8 cellular contexts compared by ENCODE assay signal in genomic region chr7:115230882-115231508, GRCh38.
DNase-seq lines count a peak whose midpoint lies in the region; ATAC-seq, FAIRE-seq and TF ChIP-seq lines count a peak whose summit lies in the region.

No MANE protein-coding gene starts in this region.

- H3K4me1 ChIP-seq in astrocyte (ENCODE audit: insufficient read depth, low read length) = peaks cover 29% of the 10 kb centered on the region

- H3K9ac ChIP-seq in astrocyte (ENCODE audit: low read length) = peak overlapping the region; percentile 72

- H3K36me3 Mint-ChIP-seq in astrocyte (ENCODE audit: low read depth, unreplicated experiment) (no peaks in the 10 kb centered on the region), mesothelial cell of epicardium (peaks cover 9% of the 10 kb centered on the region)

- no peaks in the 10 kb centered on the region for H4K20me1 ChIP-seq in astrocyte (ENCODE audit: insufficient read depth, low read length)

- no peaks in the 10 kb centered on the region for H3K79me2 ChIP-seq in astrocyte (ENCODE audit: insufficient read depth, low read length)

- DNase-seq in Caki2 (ENCODE audit: low read depth) (peak; percentile 89), H54 (ENCODE audit: insufficient read length, low spot score) (peak; percentile 19), NCI-H1105 treated with DMSO at 0.1 percent for 48 hours (lab: John Stamatoyannopoulos, UW) (peak; percentile 92), astrocyte (ENCODE audit: low read depth) (peak; percentile 97), mesothelial cell of epicardium (ENCODE audit: low spot score in 2 of 2, unreplicated experiment in 2 of 2) (no peak), WERI-Rb-1 (no peak)

- no peaks in the 10 kb centered on the region for H3K9me3 ChIP-seq in astrocyte (ENCODE audit: insufficient read depth, low read depth, low read length)
- H3K9me3 ChIP-seq in WERI-Rb-1 (ENCODE audit: severe bottlenecking) = peaks cover 10% of the 10 kb centered on the region

- H3K27ac ChIP-seq in astrocyte (ENCODE audit: low read depth, low read length) = peak overlapping the region; percentile 95
- no peak overlapping the region for H3K27ac ChIP-seq in WERI-Rb-1

- peak overlapping the region; percentile 41 for H2AFZ ChIP-seq in astrocyte (ENCODE audit: low read depth, low read length)

- H3K27ac Mint-ChIP-seq in astrocyte (ENCODE audit: unreplicated experiment) (peak overlapping the region; percentile 98), mesothelial cell of epicardium (peak overlapping the region; percentile 66)

- H3K36me3 ChIP-seq in astrocyte (ENCODE audit: insufficient read depth, low read length) (no peaks in the 10 kb centered on the region), WERI-Rb-1 (no peaks in the 10 kb centered on the region)

- TF ChIP-seq POLR2A in H54 (IDR thresholded peaks at IDR 0.05; ENCODE audit: low read depth, low read length) = no peak

- H3K9me3 Mint-ChIP-seq in astrocyte (ENCODE audit: unreplicated experiment) = peaks cover 4% of the 10 kb centered on the region
- H3K9me3 Mint-ChIP-seq in mesothelial cell of epicardium = peaks cover 11% of the 10 kb centered on the region

- no peak for TF ChIP-seq CTCF in astrocyte (IDR thresholded peaks at IDR 0.05; ENCODE audit: insufficient read depth, low read depth, low read length)
- no peak for TF ChIP-seq CTCF in mesothelial cell of epicardium (IDR thresholded peaks at IDR 0.05; ENCODE audit: unreplicated experiment)
- TF ChIP-seq CTCF in WERI-Rb-1 (IDR thresholded peaks at IDR 0.05; ENCODE audit: low read depth, low read length) = no peak

- H3K4me3 Mint-ChIP-seq in astrocyte (ENCODE audit: unreplicated experiment) = no peak overlapping the region
- no peak overlapping the region for H3K4me3 Mint-ChIP-seq in mesothelial cell of epicardium

- H3K27me3 Mint-ChIP-seq in astrocyte (ENCODE audit: low read depth, unreplicated experiment) (no peaks in the 10 kb centered on the region), mesothelial cell of epicardium (ENCODE audit: low read depth) (peaks cover 1% of the 10 kb centered on the region)

- H3K27me3 ChIP-seq in astrocyte (ENCODE audit: insufficient read depth, low read length) (no peaks in the 10 kb centered on the region), WERI-Rb-1 (ENCODE audit: insufficient read depth, low read depth, severe bottlenecking) (no peaks in the 10 kb centered on the region)

- ATAC-seq in HG02840 (IDR thresholded peaks at IDR 0.05; ENCODE audit: low FRiP score, unreplicated experiment) (no peak), GM19455 (IDR thresholded peaks at IDR 0.05; ENCODE audit: unreplicated experiment) (no peak)

- peak overlapping the region; percentile 8 for H3K4me3 ChIP-seq in astrocyte (ENCODE audit: insufficient read depth, low read depth, low read length)
- no peak overlapping the region for H3K4me3 ChIP-seq in WERI-Rb-1 (ENCODE audit: low read depth, low read length)

- FAIRE-seq in H54 (lab: Jason Lieb, UNC) (peak; percentile 99), astrocyte (lab: Jason Lieb, UNC) (peak; percentile 93)

- peak overlapping the region; percentile 77 for H3K4me2 ChIP-seq in astrocyte (ENCODE audit: low read length)

- H3K4me1 Mint-ChIP-seq in astrocyte (ENCODE audit: low read depth, unreplicated experiment) (peaks cover 25% of the 10 kb centered on the region), mesothelial cell of epicardium (peaks cover 37% of the 10 kb centered on the region)

- in situ Hi-C loops in Caki2 (cut with HindIII; ENCODE audit: low pct_unique_long_range_greater_than_20kb, low sequenced_read_pairs) = no loop called here

Comparison
In these comparisons a context has a peak if more than half of its experiments do, and no peak if none do; other contexts are left out.
1. DNase-seq: peak in Caki2 (single experiment), H54 (single experiment), NCI-H1105 treated with DMSO at 0.1 percent for 48 hours (single experiment) and astrocyte (single experiment); none in mesothelial cell of epicardium (0 of 2) and WERI-Rb-1 (single experiment).